In genomic region chr14:104435147-104436046, GRCh38 we compare ENCODE assay signal across 15 cellular contexts.
DNase-seq lines count a peak whose midpoint lies in the region; ATAC-seq, FAIRE-seq and TF ChIP-seq lines count a peak whose summit lies in the region.
"Had no signal": no experiment of that assay in that cellular context is flagged by ENCODE, and none has a peak within 500 bp of the region (broad histone marks: within the 10 kb centered on the region; RNA-seq: fewer than 3 reads in every experiment).

No MANE protein-coding gene starts in this region.

- peaks cover 8% of the 10 kb centered on the region for H3K9me3 Mint-ChIP-seq in astrocyte (ENCODE audit: unreplicated experiment)
- H3K9me3 Mint-ChIP-seq in activated CD8-positive, alpha-beta T cell treated with anti-CD3 and anti-CD28 coated beads for 36 hours, result no peaks in the 10 kb centered on the region
- H3K9me3 Mint-ChIP-seq: CD4-positive, alpha-beta T cell; T-cell had no signal

- peak; percentile 28 for DNase-seq in activated CD4-positive, CD25-positive, alpha-beta regulatory T cell treated with anti-CD3 and anti-CD28 coated beads, Interleukin-2, amount 50 U/mL, for 72 hours
- no peak for DNase-seq in activated CD4-positive, CD25-positive, alpha-beta regulatory T cell (lab: John Stamatoyannopoulos, UW)
- no peak for DNase-seq in astrocyte (ENCODE audit: low read depth)
- DNase-seq in lung (ENCODE audit: low spot score), result peak; percentile 27
- peak; percentile 42 to 75 for DNase-seq in suprapubic skin (ENCODE audit: low spot score in 2 of 2)
- DNase-seq in NOMO-1 treated with DMSO at 0.1 percent for 48 hours (lab: John Stamatoyannopoulos, UW; ENCODE audit: unreplicated experiment), result no peak
- no peak for DNase-seq in activated CD8-positive, alpha-beta T cell treated with anti-CD3 and anti-CD28 coated beads for 36 hours
- DNase-seq: activated T-cell treated with anti-CD3 and anti-CD28 coated beads, Interleukin-2, amount 50 U/mL, for 1 hour; NCI-H2081; NCI-H526 treated with DMSO at 0.1 percent for 48 hours had no signal

- POLR2A ChIA-PET in activated CD8-positive, alpha-beta T cell treated with anti-CD3 and anti-CD28 coated beads for 36 hours (lab: Charles Lee), result no interaction called here

- TF ChIP-seq EP300 in suprapubic skin (IDR thresholded peaks at IDR 0.05), result no peak

- no peak overlapping the region for H3K9ac ChIP-seq in astrocyte (ENCODE audit: low read length)

- H3K27me3 ChIP-seq in astrocyte (ENCODE audit: insufficient read depth, low read length), result no peaks in the 10 kb centered on the region
- H3K27me3 ChIP-seq in lung (ENCODE audit: control insufficient read depth, insufficient read depth), result no peaks in the 10 kb centered on the region
- peaks cover 7% of the 10 kb centered on the region for H3K27me3 ChIP-seq in suprapubic skin
- H3K27me3 ChIP-seq: MG63 had no signal

- H3K9me3 ChIP-seq in astrocyte (ENCODE audit: insufficient read depth, low read depth, low read length) (no peaks in the 10 kb centered on the region), lung (ENCODE audit: control insufficient read depth in 2 of 2, insufficient read depth in 1 of 2, low read length in 1 of 2) (no peaks in the 10 kb centered on the region), suprapubic skin (no peaks in the 10 kb centered on the region)
- H3K9me3 ChIP-seq: MG63, mucosa of descending colon had no signal

- H3K27ac ChIP-seq in astrocyte (ENCODE audit: low read depth, low read length) (no peak overlapping the region), lung (ENCODE audit: low read depth in 1 of 2, low read length in 1 of 2) (peak overlapping the region in 1 of 2 donors; percentile 84), suprapubic skin (no peak overlapping the region)

- H3K36me3 ChIP-seq in astrocyte (ENCODE audit: insufficient read depth, low read length) (no peaks in the 10 kb centered on the region), lung (ENCODE audit: control insufficient read depth in 2 of 2, insufficient read depth in 2 of 2, low read length in 2 of 2) (no peaks in the 10 kb centered on the region), suprapubic skin (no peaks in the 10 kb centered on the region)
- H3K36me3 ChIP-seq: MG63 had no signal

- no peak for TF ChIP-seq CTCF in astrocyte (IDR thresholded peaks at IDR 0.05; ENCODE audit: insufficient read depth, low read depth, low read length)
- no peak for TF ChIP-seq CTCF in lung (IDR thresholded peaks at IDR 0.05; ENCODE audit: control extremely low read depth, extremely low read depth)
- no peak for TF ChIP-seq CTCF in suprapubic skin (IDR thresholded peaks at IDR 0.05)
- TF ChIP-seq CTCF in activated CD8-positive, alpha-beta T cell treated with anti-CD3 and anti-CD28 coated beads for 36 hours (IDR thresholded peaks at IDR 0.05), result no peak

- CTCF ChIA-PET in activated CD8-positive, alpha-beta T cell treated with anti-CD3 and anti-CD28 coated beads for 36 hours (lab: Charles Lee), result no interaction called here

- WGBS in lung, 2 donors, result 91% methylated on average over 19 to 20 of the region's 20 CpGs
- WGBS in suprapubic skin, result 97% methylated on average over 13 of the region's 20 CpGs

- no peak overlapping the region for H3K27ac Mint-ChIP-seq in astrocyte (ENCODE audit: unreplicated experiment)
- no peak overlapping the region for H3K27ac Mint-ChIP-seq in activated CD8-positive, alpha-beta T cell treated with anti-CD3 and anti-CD28 coated beads for 36 hours
- H3K27ac Mint-ChIP-seq: CD4-positive, alpha-beta T cell; T-cell had no signal

- peaks cover 26% of the 10 kb centered on the region for H3K27me3 Mint-ChIP-seq in astrocyte (ENCODE audit: low read depth, unreplicated experiment)
- peaks cover 4% of the 10 kb centered on the region for H3K27me3 Mint-ChIP-seq in activated CD8-positive, alpha-beta T cell treated with anti-CD3 and anti-CD28 coated beads for 36 hours

- ATAC-seq in lung (ENCODE audit: insufficient read depth, low FRiP score) (no peak), HG03520 (IDR thresholded peaks at IDR 0.05; ENCODE audit: unreplicated experiment) (no peak)
- ATAC-seq in activated CD8-positive, alpha-beta T cell treated with anti-CD3 and anti-CD28 coated beads for 36 hours, result no peak
- ATAC-seq: T-cell had no signal

- no peak for FAIRE-seq in astrocyte (lab: Jason Lieb, UNC)

- H3K4me2 ChIP-seq in astrocyte (ENCODE audit: low read length), result peak overlapping the region; percentile 75

- no peak for TF ChIP-seq POLR2A in suprapubic skin (IDR thresholded peaks at IDR 0.05)

- H4K20me1 ChIP-seq in astrocyte (ENCODE audit: insufficient read depth, low read length), result no peaks in the 10 kb centered on the region

- peak overlapping the region; percentile 75 for H2AFZ ChIP-seq in astrocyte (ENCODE audit: low read depth, low read length)

- H3K4me1 Mint-ChIP-seq in astrocyte (ENCODE audit: low read depth, unreplicated experiment), result peaks cover 2% of the 10 kb centered on the region
- no peaks in the 10 kb centered on the region for H3K4me1 Mint-ChIP-seq in activated CD8-positive, alpha-beta T cell treated with anti-CD3 and anti-CD28 coated beads for 36 hours (ENCODE audit: low read depth)
- H3K4me1 Mint-ChIP-seq: T-cell had no signal

- no peak overlapping the region for H3K4me3 Mint-ChIP-seq in astrocyte (ENCODE audit: unreplicated experiment)
- H3K4me3 Mint-ChIP-seq in activated CD8-positive, alpha-beta T cell treated with anti-CD3 and anti-CD28 coated beads for 36 hours, result no peak overlapping the region
- H3K4me3 Mint-ChIP-seq: CD4-positive, alpha-beta T cell; T-cell had no signal

- H3K4me1 ChIP-seq in astrocyte (ENCODE audit: insufficient read depth, low read length) (no peaks in the 10 kb centered on the region), lung (ENCODE audit: control insufficient read depth in 2 of 2, insufficient read depth in 2 of 2, low read length in 2 of 2) (peaks cover 0 to 22% of the 10 kb centered on the region in 2 donors), suprapubic skin (peaks cover 15% of the 10 kb centered on the region)

- H3K36me3 Mint-ChIP-seq in astrocyte (ENCODE audit: low read depth, unreplicated experiment), result no peaks in the 10 kb centered on the region
- H3K36me3 Mint-ChIP-seq in activated CD8-positive, alpha-beta T cell treated with anti-CD3 and anti-CD28 coated beads for 36 hours (ENCODE audit: low read depth), result no peaks in the 10 kb centered on the region
- H3K36me3 Mint-ChIP-seq: T-cell had no signal

- H3K79me2 ChIP-seq in astrocyte (ENCODE audit: insufficient read depth, low read length), result no peaks in the 10 kb centered on the region

- intact Hi-C loops in activated CD8-positive, alpha-beta T cell treated with anti-CD3 and anti-CD28 coated beads for 36 hours (cut with micrococcal nuclease), result no loop called here

- no peak overlapping the region for H3K4me3 ChIP-seq in astrocyte (ENCODE audit: insufficient read depth, low read depth, low read length)
- H3K4me3 ChIP-seq in lung, result no peak overlapping the region
- peak overlapping the region; percentile 22 for H3K4me3 ChIP-seq in suprapubic skin
- H3K4me3 ChIP-seq: MG63, mucosa of descending colon had no signal

Comparison
In these comparisons a context has a peak if more than half of its experiments do, and no peak if none do; other contexts are left out.
1. DNase-seq: peak in activated CD4-positive, CD25-positive, alpha-beta regulatory T cell treated with anti-CD3 and anti-CD28 coated beads, Interleukin-2, amount 50 U/mL, for 72 hours (single experiment), lung (single experiment) and suprapubic skin (2 of 2); none in activated CD4-positive, CD25-positive, alpha-beta regulatory T cell (0 of 4), astrocyte (single experiment), NOMO-1 treated with DMSO at 0.1 percent for 48 hours (single experiment) and activated CD8-positive, alpha-beta T cell treated with anti-CD3 and anti-CD28 coated beads for 36 hours (single experiment).